In genomic region chr17:43010667-43011308, GRCh38 we compare ENCODE assay signal across 14 cellular contexts. TPM values are rescaled to one million over a fixed set of nuclear protein-coding genes. Genes with fewer than 3 reads are reported as not detected.
DNase-seq lines count a peak whose midpoint lies in the region; ATAC-seq and TF ChIP-seq lines count a peak whose summit lies in the region.
"Had no signal": no experiment of that assay in that cellular context is flagged by ENCODE, and none has a peak within 500 bp of the region (broad histone marks: within the 10 kb centered on the region; RNA-seq: fewer than 3 reads in every experiment).

No MANE protein-coding gene starts in this region.

- no peak overlapping the region for H3K4me3 Mint-ChIP-seq in activated CD8-positive, alpha-beta memory T cell treated with anti-CD3 and anti-CD28 coated beads, Interleukin-2, amount 10 ng/mL, durations not matched to agents 7 days and 5 days
- no peak overlapping the region for H3K4me3 Mint-ChIP-seq in stimulated activated effector memory CD8-positive, alpha-beta T cell treated with anti-CD3 and anti-CD28 coated beads, Interleukin-12 subunit alpha, Interleukin-12 subunit beta, amount 100 ng/mL, for 72 hours
- no peak overlapping the region for H3K4me3 Mint-ChIP-seq in mesothelial cell of epicardium

- H3K9me3 ChIP-seq in vagina, result no peaks in the 10 kb centered on the region
- H3K9me3 ChIP-seq: neutrophil, uterus had no signal

- peaks cover 82% of the 10 kb centered on the region for H3K4me1 ChIP-seq in vagina
- H3K4me1 ChIP-seq: uterus had no signal

- H3K27ac Mint-ChIP-seq in activated CD8-positive, alpha-beta memory T cell treated with anti-CD3 and anti-CD28 coated beads, Interleukin-2, amount 10 ng/mL, durations not matched to agents 7 days and 5 days, result peak overlapping the region; percentile 9
- peak overlapping the region; percentile 60 for H3K27ac Mint-ChIP-seq in stimulated activated effector memory CD8-positive, alpha-beta T cell treated with anti-CD3 and anti-CD28 coated beads, Interleukin-12 subunit alpha, Interleukin-12 subunit beta, amount 100 ng/mL, for 72 hours
- no peak overlapping the region for H3K27ac Mint-ChIP-seq in mesothelial cell of epicardium

- H3K4me1 Mint-ChIP-seq in activated CD8-positive, alpha-beta memory T cell treated with anti-CD3 and anti-CD28 coated beads, Interleukin-2, amount 10 ng/mL, durations not matched to agents 7 days and 5 days, result peaks cover 23% of the 10 kb centered on the region
- H3K4me1 Mint-ChIP-seq in stimulated activated effector memory CD8-positive, alpha-beta T cell treated with anti-CD3 and anti-CD28 coated beads, Interleukin-12 subunit alpha, Interleukin-12 subunit beta, amount 100 ng/mL, for 72 hours, result peaks cover 30% of the 10 kb centered on the region
- H3K4me1 Mint-ChIP-seq in mesothelial cell of epicardium, result peaks cover 8% of the 10 kb centered on the region

- no peak for TF ChIP-seq POLR2A in vagina (IDR thresholded peaks at IDR 0.05)

- H3K27me3 ChIP-seq in vagina, result no peaks in the 10 kb centered on the region
- H3K27me3 ChIP-seq: neutrophil, uterus had no signal

- CTCF ChIA-PET in activated CD8-positive, alpha-beta memory T cell treated with anti-CD3 and anti-CD28 coated beads, Interleukin-2, amount 10 ng/mL, durations not matched to agents 7 days and 5 days (lab: Charles Lee), result interaction anchor here (0.8 to 2.2 kb wide), 3 partner anchors 10 to 14 kb away, joined by 3 to 12 read pairs (median 6); partner anchors contain the start of gene RPL27

- peaks cover 0 to 16% of the 10 kb centered on the region in 2 donors for H3K36me3 ChIP-seq in vagina
- H3K36me3 ChIP-seq: uterus had no signal

- in situ Hi-C loops in SK-MEL-5 (cut with HindIII; ENCODE audit: low pct_unique_long_range_greater_than_20kb, low sequenced_read_pairs), result no loop called here

- no peak for TF ChIP-seq CTCF in mesothelial cell of epicardium (IDR thresholded peaks at IDR 0.05; ENCODE audit: unreplicated experiment)
- no peak for TF ChIP-seq CTCF in omental fat pad (IDR thresholded peaks at IDR 0.05)
- TF ChIP-seq CTCF in vagina (IDR thresholded peaks at IDR 0.05), result no peak

- no peak for ATAC-seq in activated CD8-positive, alpha-beta memory T cell treated with anti-CD3 and anti-CD28 coated beads, Interleukin-2, amount 10 ng/mL, durations not matched to agents 7 days and 5 days
- no peak for ATAC-seq in stimulated activated effector memory CD8-positive, alpha-beta T cell treated with anti-CD3 and anti-CD28 coated beads, Interleukin-12 subunit alpha, Interleukin-12 subunit beta, amount 100 ng/mL, for 72 hours
- ATAC-seq in omental fat pad (ENCODE audit: low FRiP score), result no peak

- no peaks in the 10 kb centered on the region for H3K9me3 Mint-ChIP-seq in activated CD8-positive, alpha-beta memory T cell treated with anti-CD3 and anti-CD28 coated beads, Interleukin-2, amount 10 ng/mL, durations not matched to agents 7 days and 5 days (ENCODE audit: low read depth)
- no peaks in the 10 kb centered on the region for H3K9me3 Mint-ChIP-seq in stimulated activated effector memory CD8-positive, alpha-beta T cell treated with anti-CD3 and anti-CD28 coated beads, Interleukin-12 subunit alpha, Interleukin-12 subunit beta, amount 100 ng/mL, for 72 hours
- H3K9me3 Mint-ChIP-seq in mesothelial cell of epicardium, result no peaks in the 10 kb centered on the region

- peaks cover 47% of the 10 kb centered on the region for H3K36me3 Mint-ChIP-seq in activated CD8-positive, alpha-beta memory T cell treated with anti-CD3 and anti-CD28 coated beads, Interleukin-2, amount 10 ng/mL, durations not matched to agents 7 days and 5 days
- peaks cover 52% of the 10 kb centered on the region for H3K36me3 Mint-ChIP-seq in stimulated activated effector memory CD8-positive, alpha-beta T cell treated with anti-CD3 and anti-CD28 coated beads, Interleukin-12 subunit alpha, Interleukin-12 subunit beta, amount 100 ng/mL, for 72 hours
- H3K36me3 Mint-ChIP-seq in mesothelial cell of epicardium, result peaks cover 5% of the 10 kb centered on the region

- H3K27ac ChIP-seq in vagina, result no peak overlapping the region
- H3K27ac ChIP-seq: neutrophil had no signal

- no peak for DNase-seq in activated CD8-positive, alpha-beta memory T cell treated with anti-CD3 and anti-CD28 coated beads, Interleukin-2, amount 10 ng/mL, durations not matched to agents 7 days and 5 days
- no peak for DNase-seq in activated CD8-positive, alpha-beta memory T cell treated with anti-CD3 and anti-CD28 coated beads, Interleukin-2, amount 50 U/mL, for 4 hours
- DNase-seq in SK-MEL-5 (ENCODE audit: low read depth, low spot score), result peak; percentile 97
- peak; percentile 67 for DNase-seq in foreskin melanocyte
- no peak for DNase-seq in stimulated activated effector memory CD8-positive, alpha-beta T cell treated with anti-CD3 and anti-CD28 coated beads, Interleukin-12 subunit alpha, Interleukin-12 subunit beta, amount 100 ng/mL, for 72 hours (ENCODE audit: low spot score in 2 of 2)
- DNase-seq in mesothelial cell of epicardium (ENCODE audit: low spot score in 2 of 2, unreplicated experiment in 2 of 2), result no peak
- DNase-seq in omental fat pad (ENCODE audit: low spot score), result no peak
- DNase-seq in vagina (ENCODE audit: extremely low spot score in 2 of 2), result no peak
- DNase-seq: effector CD4-positive, alpha-beta T cell; NCI-H1105 treated with DMSO at 0.1 percent for 48 hours; NCI-H69; SHP77 treated with DMSO at 0.1 percent for 48 hours; uterus had no signal

- intact Hi-C loops in vagina (cut with DNase I), result no loop called here

- H3K27me3 Mint-ChIP-seq in activated CD8-positive, alpha-beta memory T cell treated with anti-CD3 and anti-CD28 coated beads, Interleukin-2, amount 10 ng/mL, durations not matched to agents 7 days and 5 days, result no peaks in the 10 kb centered on the region
- H3K27me3 Mint-ChIP-seq in mesothelial cell of epicardium (ENCODE audit: low read depth), result no peaks in the 10 kb centered on the region

- H3K4me3 ChIP-seq in vagina, result no peak overlapping the region
- H3K4me3 ChIP-seq: uterus had no signal

RNA-seq across cellular contexts. Expression of gene IFI35, which starts 4.2 kb away (rescaled TPM):
- 100 to 1,000 TPM; 125 to 175 TPM for total RNA-seq in activated CD8-positive, alpha-beta memory T cell treated with anti-CD3 and anti-CD28 coated beads, Interleukin-2, amount 10 ng/mL, durations not matched to agents 7 days and 5 days
- total RNA-seq in SK-MEL-5 (2014; rRNA removed; shearing (Covaris generic)), result 55.8 and 63.1 TPM in 2 replicates
- 98.8 and 138 TPM in 2 replicates for polyA plus RNA-seq in SK-MEL-5 (2015; cell fraction: cytosol; rRNA removed)
- 76.7 and 99.3 TPM in 2 replicates for polyA plus RNA-seq in SK-MEL-5 (2015; cell fraction: nucleus; rRNA removed)
- 5.6 to 6.3 TPM (median 5.9 TPM) in 3 replicates for total RNA-seq in mesothelial cell of epicardium
- 100 to 1,000 TPM in 1 of 4 donors, 10 to 100 TPM in 3; 29.1 to 108 (median 34.4) TPM for total RNA-seq in omental fat pad
- 15.2 TPM for total RNA-seq in vagina

RNA-seq across cellular contexts. Expression of gene VAT1, which starts 11.4 kb away (rescaled TPM):
- total RNA-seq in activated CD8-positive, alpha-beta memory T cell treated with anti-CD3 and anti-CD28 coated beads, Interleukin-2, amount 10 ng/mL, durations not matched to agents 7 days and 5 days, result 10 to 100 TPM; 10.7 to 16.8 TPM
- total RNA-seq in SK-MEL-5 (2014; rRNA removed; shearing (Covaris generic)), result 315 and 329 TPM in 2 replicates
- 376 and 466 TPM in 2 replicates for polyA plus RNA-seq in SK-MEL-5 (2015; cell fraction: cytosol; rRNA removed)
- 88.2 and 111 TPM in 2 replicates for polyA plus RNA-seq in SK-MEL-5 (2015; cell fraction: nucleus; rRNA removed)
- 211 to 222 TPM (median 211 TPM) in 3 replicates for total RNA-seq in mesothelial cell of epicardium
- total RNA-seq in omental fat pad, result 100 to 1,000 TPM; 147 to 304 (median 233) TPM
- 179 TPM for total RNA-seq in vagina

RNA-seq across cellular contexts. Expression of gene RPL27, which starts 12.6 kb away (rescaled TPM):
- 100 to 1,000 TPM; 889 to 934 TPM for total RNA-seq in activated CD8-positive, alpha-beta memory T cell treated with anti-CD3 and anti-CD28 coated beads, Interleukin-2, amount 10 ng/mL, durations not matched to agents 7 days and 5 days
- 2,384 and 3,000 TPM in 2 replicates for total RNA-seq in SK-MEL-5 (2014; rRNA removed; shearing (Covaris generic))
- 1,936 and 2,223 TPM in 2 replicates for polyA plus RNA-seq in SK-MEL-5 (2015; cell fraction: cytosol; rRNA removed)
- polyA plus RNA-seq in SK-MEL-5 (2015; cell fraction: nucleus; rRNA removed), result 471 and 485 TPM in 2 replicates
- total RNA-seq in mesothelial cell of epicardium, result 1,019 to 1,067 TPM (median 1,060 TPM) in 3 replicates
- total RNA-seq in omental fat pad, result 1,000 to 10,000 TPM in 3 of 4 donors, 100 to 1,000 TPM in 1; 852 to 1,453 (median 1,237) TPM
- 1,982 TPM for total RNA-seq in vagina

RNA-seq across cellular contexts. Expression of gene RND2, which starts 14.2 kb away (rescaled TPM):
- not detected for total RNA-seq in activated CD8-positive, alpha-beta memory T cell treated with anti-CD3 and anti-CD28 coated beads, Interleukin-2, amount 10 ng/mL, durations not matched to agents 7 days and 5 days
- total RNA-seq in SK-MEL-5 (2014; rRNA removed; shearing (Covaris generic)), result not detected in 2 replicates
- 0.13 TPM in 1 of 2 replicates, not detected in the other for polyA plus RNA-seq in SK-MEL-5 (2015; cell fraction: cytosol; rRNA removed)
- polyA plus RNA-seq in SK-MEL-5 (2015; cell fraction: nucleus; rRNA removed), result not detected in 2 replicates
- total RNA-seq in mesothelial cell of epicardium (7.6 to 8.7 TPM (median 8.7 TPM) in 3 replicates), omental fat pad (1 to 10 TPM in 1 of 4 donors, under 1 TPM in 3; 0.25 to 1.1 (median 0.64) TPM), vagina (1.5 TPM)

RNA-seq across cellular contexts. Expression of gene RUNDC1, which starts 30.4 kb away (rescaled TPM):
- total RNA-seq in activated CD8-positive, alpha-beta memory T cell treated with anti-CD3 and anti-CD28 coated beads, Interleukin-2, amount 10 ng/mL, durations not matched to agents 7 days and 5 days, result 10 to 100 TPM; 16.9 to 17.4 TPM
- total RNA-seq in SK-MEL-5 (2014; rRNA removed; shearing (Covaris generic)), result 6.2 and 7.2 TPM in 2 replicates
- polyA plus RNA-seq in SK-MEL-5 (2015; cell fraction: cytosol; rRNA removed), result 11.9 and 12.8 TPM in 2 replicates
- 7.8 and 9.6 TPM in 2 replicates for polyA plus RNA-seq in SK-MEL-5 (2015; cell fraction: nucleus; rRNA removed)
- total RNA-seq in mesothelial cell of epicardium (13.1 to 13.9 TPM (median 13.2 TPM) in 3 replicates), omental fat pad (10 to 100 TPM in 2 of 4 donors, 1 to 10 TPM in 2; 8.5 to 12.4 (median 10.6) TPM), vagina (21.4 TPM)

Comparison
In these comparisons a context has a peak if more than half of its experiments do, and no peak if none do; other contexts are left out.
1. DNase-seq: peak in SK-MEL-5 (single experiment) and foreskin melanocyte (single experiment); none in activated CD8-positive, alpha-beta memory T cell treated with anti-CD3 and anti-CD28 coated beads, Interleukin-2, amount 10 ng/mL, durations not matched to agents 7 days and 5 days (single experiment), activated CD8-positive, alpha-beta memory T cell treated with anti-CD3 and anti-CD28 coated beads, Interleukin-2, amount 50 U/mL, for 4 hours (single experiment), stimulated activated effector memory CD8-positive, alpha-beta T cell treated with anti-CD3 and anti-CD28 coated beads, Interleukin-12 subunit alpha, Interleukin-12 subunit beta, amount 100 ng/mL, for 72 hours (0 of 2), mesothelial cell of epicardium (0 of 2), omental fat pad (single experiment) and vagina (0 of 2).
2. RNA of gene VAT1, which starts 11.4 kb away (total RNA-seq): 315 to 329 TPM in SK-MEL-5, 147 to 304 TPM in omental fat pad, 211 to 222 TPM in mesothelial cell of epicardium and 179 TPM in vagina (single experiment); 10.7 to 16.8 TPM in activated CD8-positive, alpha-beta memory T cell treated with anti-CD3 and anti-CD28 coated beads, Interleukin-2, amount 10 ng/mL, durations not matched to agents 7 days and 5 days; every median in the first group is over 4 times any median in the second.